In genomic region chr13:84927442-84928169, GRCh38 we compare ENCODE assay signal across 24 cellular contexts.
"Had no signal": no experiment of that assay in that cellular context is flagged by ENCODE, and none has a peak within 500 bp of the region (broad histone marks: within the 10 kb centered on the region; RNA-seq: fewer than 3 reads in every experiment).

No MANE protein-coding gene starts in this region.

- H3K4me3 ChIP-seq: K562, SJCRH30 had no signal

- H3K36me3 ChIP-seq: SJCRH30 had no signal

- H3K4me1 ChIP-seq: SJCRH30 had no signal

- H3K9me3 ChIP-seq: SJCRH30 had no signal

- H3K27ac ChIP-seq: KMS-11, RWPE1, SJCRH30 had no signal

- DNase-seq: MV-4-11, NCI-H1048, NCI-H1105, NCI-H1417, NCI-H1436 treated with DMSO at 0.1 percent for 48 hours, NCI-H1694, NCI-H187 treated with DMSO at 0.1 percent for 48 hours, NCI-H2029 treated with DMSO at 0.1 percent for 48 hours, NCI-H2171 treated with DMSO at 0.1 percent for 48 hours, NCI-H226, NCI-H446, NCI-H510A, NCI-H524 treated with DMSO at 0.1 percent for 48 hours, NCI-H69, NCI-H774, PC-3, SHP77, SJCRH30 had no signal

- ATAC-seq: HepG2, K562, Panc1, PC-3, SK-N-SH treated with all-trans-retinoic acid at 6 μM for 48 hours had no signal

- H3K4me2 ChIP-seq: KMS-11 had no signal

- H3K9ac ChIP-seq: KMS-11 had no signal

- FAIRE-seq: HepG2, K562 had no signal
